22 cellular contexts compared by ENCODE assay signal in genomic region chr4:110793381-110793801, GRCh38.
DNase-seq lines count a peak whose midpoint lies in the region; ATAC-seq and TF ChIP-seq lines count a peak whose summit lies in the region.
"Had no signal": no experiment of that assay in that cellular context is flagged by ENCODE, and none has a peak within 500 bp of the region (broad histone marks: within the 10 kb centered on the region; RNA-seq: fewer than 3 reads in every experiment).

No MANE protein-coding gene starts in this region.

- H3K27ac ChIP-seq in HUES48 (ENCODE audit: low read depth, low read length) (peak overlapping the region; percentile 56), mesendoderm (ENCODE audit: low read depth, low read length) (no peak overlapping the region)
- H3K27ac ChIP-seq: tibial artery had no signal

- H4K5ac ChIP-seq in mesendoderm (ENCODE audit: low read length): no peak overlapping the region

- no peak overlapping the region for H2AK5ac ChIP-seq in mesendoderm (ENCODE audit: low read length)

- H3K27me3 ChIP-seq in HUES48 (ENCODE audit: control insufficient read depth, insufficient read depth, low read length): no peaks in the 10 kb centered on the region
- H3K27me3 ChIP-seq in mesendoderm (ENCODE audit: insufficient read depth, low read length, poor library complexity): no peaks in the 10 kb centered on the region
- H3K27me3 ChIP-seq: tibial artery had no signal

- H3K79me1 ChIP-seq in mesendoderm (ENCODE audit: low read length): no peaks in the 10 kb centered on the region

- H3K4me1 Mint-ChIP-seq in glutamatergic neuron (ENCODE audit: low read depth, unreplicated experiment): peaks cover 13% of the 10 kb centered on the region
- H3K4me1 Mint-ChIP-seq: activated B cell treated with CpG ODN at 0.5 μM for 24 hours; activated naive CD4-positive, alpha-beta T cell treated with anti-CD3 and anti-CD28 coated beads, Interleukin-2, amount 50 U/mL, for 24 hours; CD14-positive monocyte; neural crest cell; stimulated activated memory B cell treated with anti-CD40 and anti-IgM and Interleukin-4, amounts not matched to agents 10 μg/mL and 1 μg/mL and 100 μg/mL, for 72 hours had no signal

- no peak overlapping the region for H3K23ac ChIP-seq in mesendoderm (ENCODE audit: low read length)

- no peaks in the 10 kb centered on the region for H3K9me3 ChIP-seq in HUES48 (ENCODE audit: control insufficient read depth, insufficient read depth, low read length)
- H3K9me3 ChIP-seq: tibial artery had no signal

- no peak overlapping the region for H2BK15ac ChIP-seq in mesendoderm (replicated peaks; ENCODE audit: low read depth)

- H3K18ac ChIP-seq in mesendoderm (ENCODE audit: low read length): no peak overlapping the region

- WGBS in mesendoderm (ENCODE audit: extremely low coverage, insufficient coverage, low lambda C conversion rate): no CpG with 5 or more reads among the region's 4 CpGs

- H3K36me3 ChIP-seq in HUES48 (ENCODE audit: control insufficient read depth, insufficient read depth, low read length) (no peaks in the 10 kb centered on the region), mesendoderm (ENCODE audit: control insufficient read depth, insufficient read depth, low read length) (no peaks in the 10 kb centered on the region)
- H3K36me3 ChIP-seq: tibial artery had no signal

- H3K36me3 Mint-ChIP-seq in glutamatergic neuron (ENCODE audit: unreplicated experiment): no peaks in the 10 kb centered on the region
- H3K36me3 Mint-ChIP-seq: activated naive CD4-positive, alpha-beta T cell treated with anti-CD3 and anti-CD28 coated beads, Interleukin-2, amount 50 U/mL, for 24 hours; CD14-positive monocyte; stimulated activated memory B cell treated with anti-CD40 and anti-IgM and Interleukin-4, amounts not matched to agents 10 μg/mL and 1 μg/mL and 100 μg/mL, for 72 hours had no signal

- H3K27me3 Mint-ChIP-seq in glutamatergic neuron (ENCODE audit: unreplicated experiment): no peaks in the 10 kb centered on the region
- H3K27me3 Mint-ChIP-seq: activated B cell treated with CpG ODN at 0.5 μM for 24 hours; activated CD8-positive, alpha-beta T cell treated with anti-CD3 and anti-CD28 coated beads for 36 hours; activated naive CD4-positive, alpha-beta T cell treated with anti-CD3 and anti-CD28 coated beads, Interleukin-2, amount 50 U/mL, for 24 hours; activated T-cell treated with anti-CD3 and anti-CD28 coated beads, Interleukin-2, amount 50 U/mL, for 24 hours had no signal

- no peak overlapping the region for H2BK5ac ChIP-seq in mesendoderm (ENCODE audit: low read length)

- DNase-seq in AG09309 (ENCODE audit: low read depth) (peak; percentile 17), astrocyte of the hippocampus (ENCODE audit: low read depth, low spot score) (peak; percentile 47), mesendoderm (peak; percentile 73), NCI-H2107 (lab: John Stamatoyannopoulos, UW) (no peak), amygdala (lab: John Stamatoyannopoulos, UW) (no peak), glutamatergic neuron (no peak)
- DNase-seq: activated B cell treated with CpG ODN at 0.5 μM for 24 hours; activated CD8-positive, alpha-beta T cell treated with anti-CD3 and anti-CD28 coated beads for 36 hours; activated T-cell treated with anti-CD3 and anti-CD28 coated beads, Interleukin-2, amount 50 U/mL, for 24 hours; dermis blood vessel endothelial cell; head of caudate nucleus; KBM-7; NCI-H2171 treated with DMSO at 0.1 percent for 48 hours; stimulated activated CD4-positive, alpha-beta T cell treated with anti-CD3 and anti-CD28 coated beads, Interleukin-12 subunit alpha, Interleukin-12 subunit beta, amount 100 ng/mL, for 4 hours; tibial artery had no signal

- ATAC-seq in HG02885 (IDR thresholded peaks at IDR 0.05; ENCODE audit: poor library complexity, unreplicated experiment): no peak
- ATAC-seq: activated CD8-positive, alpha-beta T cell treated with anti-CD3 and anti-CD28 coated beads for 36 hours; stimulated activated memory B cell treated with anti-CD40 and anti-IgM and Interleukin-4, amounts not matched to agents 10 μg/mL and 1 μg/mL and 100 μg/mL, for 72 hours had no signal

- no peak overlapping the region for H4K8ac ChIP-seq in mesendoderm (ENCODE audit: low read depth, low read length)

- TF ChIP-seq CTCF in AG09309 (IDR thresholded peaks at IDR 0.05; ENCODE audit: control insufficient read depth, insufficient read depth, low read depth, low read length, missing control alignments) (no peak), glutamatergic neuron (IDR thresholded peaks at IDR 0.05; ENCODE audit: partially characterized antibody, unreplicated experiment) (no peak)

- no peak overlapping the region for H3K9ac ChIP-seq in HUES48 (ENCODE audit: low read depth, low read length)
- H3K9ac ChIP-seq in mesendoderm (ENCODE audit: low read length): no peak overlapping the region

- H3K4me2 ChIP-seq in mesendoderm (ENCODE audit: low read length): no peak overlapping the region

- no peaks in the 10 kb centered on the region for H3K79me2 ChIP-seq in mesendoderm (ENCODE audit: control insufficient read depth, insufficient read depth, low read length)

- H3K4me3 ChIP-seq in AG09309 (ENCODE audit: control insufficient read depth, low read depth, low read length): no peak overlapping the region
- H3K4me3 ChIP-seq in HUES48 (ENCODE audit: low read depth, low read length): no peak overlapping the region
- no peak overlapping the region for H3K4me3 ChIP-seq in mesendoderm (ENCODE audit: low read length)
- H3K4me3 ChIP-seq: tibial artery had no signal

- H3K9me3 Mint-ChIP-seq in glutamatergic neuron (ENCODE audit: unreplicated experiment): peaks cover 2% of the 10 kb centered on the region
- H3K9me3 Mint-ChIP-seq: activated B cell treated with CpG ODN at 0.5 μM for 24 hours; activated CD8-positive, alpha-beta T cell treated with anti-CD3 and anti-CD28 coated beads for 36 hours; activated T-cell treated with anti-CD3 and anti-CD28 coated beads, Interleukin-2, amount 50 U/mL, for 24 hours; neural crest cell; stimulated activated memory B cell treated with anti-CD40 and anti-IgM and Interleukin-4, amounts not matched to agents 10 μg/mL and 1 μg/mL and 100 μg/mL, for 72 hours; T-helper 2 cell treated with Interferon-gamma antibody and Interleukin-4, amounts not matched to agents 5 μg/mL and 100 μg/mL, for 36 hours had no signal

- peaks cover 26% of the 10 kb centered on the region for H3K4me1 ChIP-seq in HUES48 (ENCODE audit: control insufficient read depth, insufficient read depth, low read length)
- peaks cover 9% of the 10 kb centered on the region for H3K4me1 ChIP-seq in mesendoderm (ENCODE audit: control insufficient read depth, low read depth, low read length)
- H3K4me1 ChIP-seq: tibial artery had no signal

- H2BK120ac ChIP-seq in mesendoderm (ENCODE audit: low read depth, low read length): no peak overlapping the region

- no peak overlapping the region for H3K27ac Mint-ChIP-seq in glutamatergic neuron (ENCODE audit: unreplicated experiment)
- H3K27ac Mint-ChIP-seq: activated B cell treated with CpG ODN at 0.5 μM for 24 hours; activated CD8-positive, alpha-beta T cell treated with anti-CD3 and anti-CD28 coated beads for 36 hours; activated naive CD4-positive, alpha-beta T cell treated with anti-CD3 and anti-CD28 coated beads, Interleukin-2, amount 50 U/mL, for 24 hours; activated T-cell treated with anti-CD3 and anti-CD28 coated beads, Interleukin-2, amount 50 U/mL, for 24 hours; CD14-positive monocyte; stimulated activated memory B cell treated with anti-CD40 and anti-IgM and Interleukin-4, amounts not matched to agents 10 μg/mL and 1 μg/mL and 100 μg/mL, for 72 hours; T-helper 2 cell treated with Interferon-gamma antibody and Interleukin-4, amounts not matched to agents 5 μg/mL and 100 μg/mL, for 36 hours had no signal

- H3K4ac ChIP-seq in mesendoderm (ENCODE audit: low read depth, low read length): no peak overlapping the region

- no peak overlapping the region for H3K4me3 Mint-ChIP-seq in glutamatergic neuron (ENCODE audit: unreplicated experiment)
- H3K4me3 Mint-ChIP-seq: activated B cell treated with CpG ODN at 0.5 μM for 24 hours; activated CD8-positive, alpha-beta T cell treated with anti-CD3 and anti-CD28 coated beads for 36 hours; activated naive CD4-positive, alpha-beta T cell treated with anti-CD3 and anti-CD28 coated beads, Interleukin-2, amount 50 U/mL, for 24 hours; activated T-cell treated with anti-CD3 and anti-CD28 coated beads, Interleukin-2, amount 50 U/mL, for 24 hours; CD14-positive monocyte; neural crest cell; stimulated activated memory B cell treated with anti-CD40 and anti-IgM and Interleukin-4, amounts not matched to agents 10 μg/mL and 1 μg/mL and 100 μg/mL, for 72 hours; T-helper 2 cell treated with Interferon-gamma antibody and Interleukin-4, amounts not matched to agents 5 μg/mL and 100 μg/mL, for 36 hours had no signal

- no peak overlapping the region for H3K56ac ChIP-seq in mesendoderm (ENCODE audit: low read length)

Comparison
In these comparisons a context has a peak if more than half of its experiments do, and no peak if none do; other contexts are left out.
1. DNase-seq: peak in AG09309 (single experiment), astrocyte of the hippocampus (single experiment) and mesendoderm (single experiment); none in NCI-H2107 (single experiment), amygdala (0 of 56) and glutamatergic neuron (single experiment).